8 cellular contexts compared by ENCODE assay signal in the genomic region with DNA sequence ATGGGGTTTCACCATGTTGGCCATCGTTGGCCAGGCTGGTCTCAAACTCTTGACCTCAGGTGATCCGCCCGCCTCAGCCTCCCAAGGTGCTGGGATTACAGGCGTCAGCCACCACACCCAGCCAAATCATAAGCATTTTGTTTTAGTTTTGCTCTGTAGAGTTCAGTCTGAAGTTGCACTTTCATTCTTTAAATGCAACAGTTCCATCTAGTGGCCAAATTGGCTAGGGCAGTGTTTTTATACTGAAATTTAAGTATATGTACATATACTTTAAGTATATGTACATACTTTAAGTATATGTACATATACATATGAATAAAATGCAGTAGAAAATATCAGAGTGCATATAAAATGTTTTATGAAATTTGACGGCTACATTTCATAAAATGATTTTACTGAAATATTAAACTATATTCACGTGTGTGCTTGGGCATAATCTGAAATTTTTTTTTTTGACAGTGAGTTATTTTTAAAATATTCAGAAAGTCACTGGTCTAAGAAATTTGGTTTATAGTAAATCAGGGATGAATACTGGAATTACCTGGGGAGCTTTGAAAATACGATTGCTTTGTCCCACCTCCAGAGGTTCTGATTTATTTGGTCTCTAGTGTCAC.
DNase-seq lines count a peak whose midpoint lies in the region; ATAC-seq and TF ChIP-seq lines count a peak whose summit lies in the region.

No MANE protein-coding gene starts in this region.

- H3K36me3 Mint-ChIP-seq in stimulated activated naive B cell treated with anti-CD40 and anti-IgM and Interleukin-4, amounts not matched to agents 10 μg/mL and 1 μg/mL and 100 μg/mL, for 72 hours = no peaks in the 10 kb centered on the region

- peaks cover 7 to 19% of the 10 kb centered on the region in 2 donors for H3K4me1 Mint-ChIP-seq in stimulated activated naive B cell treated with anti-CD40 and anti-IgM and Interleukin-4, amounts not matched to agents 10 μg/mL and 1 μg/mL and 100 μg/mL, for 72 hours

- H3K4me3 Mint-ChIP-seq in stimulated activated naive B cell treated with anti-CD40 and anti-IgM and Interleukin-4, amounts not matched to agents 10 μg/mL and 1 μg/mL and 100 μg/mL, for 72 hours = no peak overlapping the region

- peaks cover 0 to 4% of the 10 kb centered on the region in 2 donors for H3K27me3 Mint-ChIP-seq in stimulated activated naive B cell treated with anti-CD40 and anti-IgM and Interleukin-4, amounts not matched to agents 10 μg/mL and 1 μg/mL and 100 μg/mL, for 72 hours

- H3K9me3 Mint-ChIP-seq in stimulated activated naive B cell treated with anti-CD40 and anti-IgM and Interleukin-4, amounts not matched to agents 10 μg/mL and 1 μg/mL and 100 μg/mL, for 72 hours = no peaks in the 10 kb centered on the region

- H3K27ac Mint-ChIP-seq in stimulated activated naive B cell treated with anti-CD40 and anti-IgM and Interleukin-4, amounts not matched to agents 10 μg/mL and 1 μg/mL and 100 μg/mL, for 72 hours = peak overlapping the region; percentile 31

- no peak overlapping the region for H3K4me3 ChIP-seq in WI38 (ENCODE audit: low read depth, low read length)

- TF ChIP-seq CTCF in WI38 (IDR thresholded peaks at IDR 0.05; ENCODE audit: low read depth, low read length) = peak; percentile 49; the same call in 1 of the 2 replicates

- DNase-seq in COLO829 (ENCODE audit: low spot score) (peak; percentile 25), NCI-H187 treated with DMSO at 0.1 percent for 48 hours (lab: John Stamatoyannopoulos, UW) (peak; percentile 47), hepatic stellate cell (ENCODE audit: low spot score) (peak; percentile 8), occipital lobe (lab: John Stamatoyannopoulos, UW) (no peak)
- DNase-seq in stimulated activated naive B cell treated with anti-CD40 and anti-IgM and Interleukin-4, amounts not matched to agents 10 μg/mL and 1 μg/mL and 100 μg/mL, for 72 hours = no peak

- ATAC-seq in GM18517 (IDR thresholded peaks at IDR 0.05; ENCODE audit: unreplicated experiment) = peak; percentile 77
- ATAC-seq in HG02943 (IDR thresholded peaks at IDR 0.05; ENCODE audit: low read depth, unreplicated experiment) = peak; percentile 63
- peak; percentile 72 to 77 for ATAC-seq in stimulated activated naive B cell treated with anti-CD40 and anti-IgM and Interleukin-4, amounts not matched to agents 10 μg/mL and 1 μg/mL and 100 μg/mL, for 72 hours (replicated peaks)

Comparison
In these comparisons a context has a peak if more than half of its experiments do, and no peak if none do; other contexts are left out.
1. DNase-seq: peak in COLO829 (single experiment), NCI-H187 treated with DMSO at 0.1 percent for 48 hours (single experiment) and hepatic stellate cell (single experiment); none in stimulated activated naive B cell treated with anti-CD40 and anti-IgM and Interleukin-4, amounts not matched to agents 10 μg/mL and 1 μg/mL and 100 μg/mL, for 72 hours (single experiment) and occipital lobe (single experiment).
2. Peak in every context shown above with its lines, with median percentiles within 50 percentile points of each other: ATAC-seq.